4 cellular contexts compared by ENCODE assay signal in genomic region chr4:54116246-54116645, GRCh38. TPM values are rescaled to one million over a fixed set of nuclear protein-coding genes. Genes with fewer than 3 reads are reported as not detected.
"Had no signal": no experiment of that assay in that cellular context is flagged by ENCODE, and none has a peak within 500 bp of the region (broad histone marks: within the 10 kb centered on the region; RNA-seq: fewer than 3 reads in every experiment).

No MANE protein-coding gene starts in this region.

RNA-seq across cellular contexts. Expression of gene GSX2, which starts 16.3 kb away (rescaled TPM):
- total RNA-seq: LHCN-M2, M059J, MCF 10A, NCI-H460 had no signal
